ENCODE assay signal across 9 cellular contexts in genomic region chr7:14902589-14902963, GRCh38. TPM values are rescaled to one million over a fixed set of nuclear protein-coding genes. Genes with fewer than 3 reads are reported as not detected.
DNase-seq lines count a peak whose midpoint lies in the region; ATAC-seq, FAIRE-seq and TF ChIP-seq lines count a peak whose summit lies in the region.
"Had no signal": no experiment of that assay in that cellular context is flagged by ENCODE, and none has a peak within 500 bp of the region (broad histone marks: within the 10 kb centered on the region; RNA-seq: fewer than 3 reads in every experiment).

TSS of gene DGKB (minus strand) at chr7:14902751.

- H3K4me3 ChIP-seq in fibroblast of the aortic adventitia (ENCODE audit: low read depth, low read length): peak within 1 kb of the TSS; percentile 58
- H3K4me3 ChIP-seq in pancreas: peak within 1 kb of the TSS in 1 of 4 donors; percentile 4

- no peak within 1 kb of the TSS for H3K27ac ChIP-seq in pancreas

- no peak within 1 kb of the TSS for H3K27ac Mint-ChIP-seq in activated CD4-positive, alpha-beta T cell treated with anti-CD3 and anti-CD28 coated beads, Interleukin-2, amount 10 ng/mL, durations not matched to agents 24 days and 14 days

- ATAC-seq in pancreas (peak in 3 of 4 donors; percentile 43 to 65 (median 51)), GM21529 (IDR thresholded peaks at IDR 0.05; ENCODE audit: unreplicated experiment) (no peak), GM18870 (IDR thresholded peaks at IDR 0.05; ENCODE audit: unreplicated experiment) (no peak)

- H3K4me1 ChIP-seq in pancreas: no peaks in the 10 kb centered on the region

- H3K36me3 ChIP-seq in pancreas: no peaks in the 10 kb centered on the region

- intact Hi-C loops in pancreas (cut with DNase I): no loop called here
- intact Hi-C loops in activated CD4-positive, alpha-beta T cell treated with anti-CD3 and anti-CD28 coated beads, Interleukin-2, amount 10 ng/mL, durations not matched to agents 24 days and 14 days (cut with micrococcal nuclease): loop anchor here (10.0 kb wide), 1 partner anchor 62 kb away; no protein-coding TSS in a partner anchor

- H3K9me3 Mint-ChIP-seq in activated CD4-positive, alpha-beta T cell treated with anti-CD3 and anti-CD28 coated beads, Interleukin-2, amount 10 ng/mL, durations not matched to agents 24 days and 14 days: no peaks in the 10 kb centered on the region

- TF ChIP-seq CTCF in fibroblast of the aortic adventitia (IDR thresholded peaks at IDR 0.05; ENCODE audit: insufficient read depth, low read length): no peak
- TF ChIP-seq CTCF in pancreas (IDR thresholded peaks at IDR 0.05): no peak

- 8 to 9% methylated on average over 12 of the region's 12 CpGs for WGBS in pancreas, 2 donors

- peaks cover 0 to 4% (median 0%) of the 10 kb centered on the region in 4 donors for H3K27me3 ChIP-seq in pancreas

- FAIRE-seq in pancreas (lab: Jason Lieb, UNC): no peak

- no peaks in the 10 kb centered on the region for H3K4me1 Mint-ChIP-seq in activated CD4-positive, alpha-beta T cell treated with anti-CD3 and anti-CD28 coated beads, Interleukin-2, amount 10 ng/mL, durations not matched to agents 24 days and 14 days

- no peaks in the 10 kb centered on the region for H3K27me3 Mint-ChIP-seq in activated CD4-positive, alpha-beta T cell treated with anti-CD3 and anti-CD28 coated beads, Interleukin-2, amount 10 ng/mL, durations not matched to agents 24 days and 14 days

- no peaks in the 10 kb centered on the region for H3K9me3 ChIP-seq in pancreas

- DNase-seq in DMS153 treated with DMSO at 0.1 percent for 48 hours (lab: John Stamatoyannopoulos, UW; ENCODE audit: unreplicated experiment): peak; percentile 81
- DNase-seq in NCI-H446 treated with DMSO at 0.1 percent for 48 hours (lab: John Stamatoyannopoulos, UW): peak; percentile 49
- peak; percentile 49 for DNase-seq in fibroblast of the aortic adventitia (ENCODE audit: low read depth)
- DNase-seq in pancreas: peak in 4 of 6 donors; percentile 12 to 48 (median 18)
- DNase-seq in activated CD4-positive, alpha-beta T cell treated with anti-CD3 and anti-CD28 coated beads, Interleukin-2, amount 10 ng/mL, durations not matched to agents 24 days and 14 days: no peak
- DNase-seq in activated T-cell treated with anti-CD3 and anti-CD28 coated beads, Interleukin-2, amount 50 U/mL, for 1 hour: no peak
- DNase-seq: activated effector memory CD4-positive, alpha-beta T cell treated with anti-CD3 and anti-CD28 coated beads, Interleukin-2, amount 50 U/mL, for 16 hours had no signal

- no peak within 1 kb of the TSS for H3K4me3 Mint-ChIP-seq in activated CD4-positive, alpha-beta T cell treated with anti-CD3 and anti-CD28 coated beads, Interleukin-2, amount 10 ng/mL, durations not matched to agents 24 days and 14 days

- no peaks in the 10 kb centered on the region for H3K36me3 Mint-ChIP-seq in activated CD4-positive, alpha-beta T cell treated with anti-CD3 and anti-CD28 coated beads, Interleukin-2, amount 10 ng/mL, durations not matched to agents 24 days and 14 days (ENCODE audit: low read depth)

RNA-seq across cellular contexts. Expression of gene DGKB, which starts in this region (rescaled TPM):
- total RNA-seq in fibroblast of the aortic adventitia (ENCODE audit: low replicate concordance) (0.36 and 1.2 TPM in 2 replicates), pancreas (1 to 10 TPM in 1 of 6 donors, under 1 TPM in 5; 0.16 to 1.3 (median 0.40) TPM)
- polyA plus RNA-seq in pancreas: under 1 TPM; 0.23 to 0.92 TPM
- not detected in 2 replicates for total RNA-seq in activated CD4-positive, alpha-beta T cell treated with anti-CD3 and anti-CD28 coated beads, Interleukin-2, amount 10 ng/mL, durations not matched to agents 24 days and 14 days

Comparison
In these comparisons a context has a peak if more than half of its experiments do, and no peak if none do; other contexts are left out.
1. DNase-seq: peak in DMS153 treated with DMSO at 0.1 percent for 48 hours (single experiment), NCI-H446 treated with DMSO at 0.1 percent for 48 hours (single experiment), fibroblast of the aortic adventitia (single experiment) and pancreas (4 of 6); none in activated CD4-positive, alpha-beta T cell treated with anti-CD3 and anti-CD28 coated beads, Interleukin-2, amount 10 ng/mL, durations not matched to agents 24 days and 14 days (single experiment) and activated T-cell treated with anti-CD3 and anti-CD28 coated beads, Interleukin-2, amount 50 U/mL, for 1 hour (single experiment).
2. ATAC-seq: peak in pancreas (3 of 4); none in GM21529 (single experiment) and GM18870 (single experiment).